8 cellular contexts compared by ENCODE assay signal in the genomic region with DNA sequence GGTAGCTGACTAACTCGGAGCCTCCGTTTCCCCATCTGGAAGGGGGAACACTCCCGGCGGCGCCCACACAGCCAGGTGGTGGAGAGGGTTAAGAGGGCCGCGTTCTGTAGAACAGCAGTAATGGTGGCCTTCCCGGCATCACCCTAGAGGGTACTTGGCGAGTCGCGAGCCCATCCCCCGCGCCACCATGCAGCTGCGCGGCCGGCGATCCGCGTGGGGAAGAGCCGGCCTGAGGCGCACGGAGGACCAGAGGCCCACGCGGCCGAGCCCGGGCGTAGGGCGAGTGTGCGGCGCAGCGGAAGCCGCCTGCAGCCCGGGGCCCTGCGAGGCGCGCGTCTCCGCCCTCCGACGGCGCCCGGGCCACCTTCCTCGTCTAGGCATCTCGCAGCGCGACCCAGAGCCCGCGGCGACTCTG. TPM values are rescaled to one million over a fixed set of nuclear protein-coding genes. Genes with fewer than 3 reads are reported as not detected.
DNase-seq lines count a peak whose midpoint lies in the region; ATAC-seq and TF ChIP-seq lines count a peak whose summit lies in the region.

No MANE protein-coding gene starts in this region.

- peaks cover 23% of the 10 kb centered on the region for H3K36me3 ChIP-seq in DND-41 (ENCODE audit: insufficient read depth, low read length)
- no peaks in the 10 kb centered on the region for H3K36me3 ChIP-seq in uterus

- DNase-seq in DND-41 (peak; percentile 54), activated T-cell treated with anti-CD3 and anti-CD28 coated beads for 48 hours (ENCODE audit: low read depth) (peak; percentile 36), fibroblast of mammary gland (ENCODE audit: low read depth) (no peak), occipital lobe (lab: John Stamatoyannopoulos, UW) (peak; percentile 39), uterus (peak in 1 of 2 donors; percentile 26), HuH-7.5 (ENCODE audit: low spot score) (no peak)

- TF ChIP-seq CTCF in DND-41 (IDR thresholded peaks at IDR 0.05; ENCODE audit: borderline replicate concordance, extremely low read depth, low read length, poor library complexity, severe bottlenecking) (no peak), fibroblast of mammary gland (conservative IDR thresholded peaks at IDR 0.05; ENCODE audit: control insufficient read depth, insufficient read depth, low read depth, low read length) (no peak), uterus (IDR thresholded peaks at IDR 0.05) (no peak)

- no peak for TF ChIP-seq RAD21 in Ishikawa (IDR thresholded peaks at IDR 0.05; ENCODE audit: low read depth)

- H3K4me1 ChIP-seq in DND-41 (ENCODE audit: insufficient read depth, low read length) (peaks cover 43% of the 10 kb centered on the region), uterus (peaks cover 0 to 12% of the 10 kb centered on the region in 2 donors)

- H3K79me2 ChIP-seq in DND-41 (ENCODE audit: insufficient read depth, low read length), result peaks cover 54% of the 10 kb centered on the region

- peak overlapping the region; percentile 95 for H3K9ac ChIP-seq in DND-41 (ENCODE audit: low read depth, low read length)

- H3K27me3 ChIP-seq in DND-41 (ENCODE audit: insufficient read depth, low read length, poor library complexity) (peaks cover 5% of the 10 kb centered on the region), uterus (no peaks in the 10 kb centered on the region)

- peak overlapping the region; percentile 84 for H2AFZ ChIP-seq in DND-41 (ENCODE audit: low read depth, low read length)

- no peak for TF ChIP-seq POLR2A in uterus (IDR thresholded peaks at IDR 0.05)

- H3K4me2 ChIP-seq in DND-41 (ENCODE audit: insufficient read depth, low read length), result peak overlapping the region; percentile 97

- H3K27ac ChIP-seq in DND-41 (ENCODE audit: low read length) (peak overlapping the region; percentile 90), uterus (peak overlapping the region; percentile 75 to 81)

- ATAC-seq in DND-41 (ENCODE audit: insufficient read depth, low read depth), result peak; percentile 59
- peak; percentile 29 for ATAC-seq in GM21526 (IDR thresholded peaks at IDR 0.05; ENCODE audit: low FRiP score, unreplicated experiment)

- H4K20me1 ChIP-seq in DND-41 (ENCODE audit: insufficient read depth, low read length), result peaks cover 45% of the 10 kb centered on the region

- intact Hi-C loops in uterus (cut with DNase I; ENCODE audit: low total_unique reads), result no loop called here

- H3K9me3 ChIP-seq in DND-41 (ENCODE audit: insufficient read depth, low read length, severe bottlenecking) (no peaks in the 10 kb centered on the region), uterus (no peaks in the 10 kb centered on the region)

- H3K4me3 ChIP-seq in DND-41 (ENCODE audit: low read depth in 1 of 2, low read length in 2 of 2) (peak overlapping the region; percentile 46 to 93), fibroblast of mammary gland (ENCODE audit: control insufficient read depth, low read depth, low read length) (peak overlapping the region; percentile 96), uterus (peak overlapping the region; percentile 82 to 86)

- no peak for TF ChIP-seq EP300 in Ishikawa (IDR thresholded peaks at IDR 0.05; ENCODE audit: borderline replicate concordance)

TF ChIP-seq in Ishikawa, 13 proteins besides CTCF, POLR2A, EP300 and RAD21:
- 0 out of 2 replicates have a peak, but pooled peaks have one; percentile 16 for TF ChIP-seq TCF12 (IDR thresholded peaks at IDR 0.05; ENCODE audit: low read depth)
- no peak for TF ChIP-seq TEAD4 (IDR thresholded peaks at IDR 0.05)
- TF ChIP-seq YY1 (IDR thresholded peaks at IDR 0.05; ENCODE audit: low read depth), result peak; percentile 38; the same call in 1 of the 2 replicates
- TF ChIP-seq CEBPB (IDR thresholded peaks at IDR 0.05), result no peak
- TF ChIP-seq CREB1 (IDR thresholded peaks at IDR 0.05; ENCODE audit: low read depth), result no peak
TF ChIP-seq in Ishikawa: peak in this region for 2.

RNA-seq across cellular contexts. Expression of gene TKT, which starts 0.5 kb away (rescaled TPM):
- 157 TPM for total RNA-seq in occipital lobe
- 100 to 1,000 TPM in 1 of 4 donors, 10 to 100 TPM in 3; 74.5 to 113 (median 84.6) TPM for total RNA-seq in uterus

Comparison
In these comparisons a context has a peak if more than half of its experiments do, and no peak if none do; other contexts are left out.
1. DNase-seq: peak in DND-41 (single experiment), activated T-cell treated with anti-CD3 and anti-CD28 coated beads for 48 hours (single experiment) and occipital lobe (single experiment); none in fibroblast of mammary gland (single experiment) and HuH-7.5 (single experiment).
2. Peak in every context shown above with its lines, with median percentiles within 50 percentile points of each other: H3K4me3 ChIP-seq.